In genomic region chr1:53410100-53410541, GRCh38 we compare ENCODE assay signal across 12 cellular contexts. TPM values are rescaled to one million over a fixed set of nuclear protein-coding genes. Genes with fewer than 3 reads are reported as not detected.
DNase-seq lines count a peak whose midpoint lies in the region; FAIRE-seq and TF ChIP-seq lines count a peak whose summit lies in the region.
"Had no signal": no experiment of that assay in that cellular context is flagged by ENCODE, and none has a peak within 500 bp of the region (broad histone marks: within the 10 kb centered on the region; RNA-seq: fewer than 3 reads in every experiment).

No MANE protein-coding gene starts in this region.

- intact Hi-C loops in dorsolateral prefrontal cortex (cut with DNase I): no loop called here

- DNase-seq in stimulated activated CD4-positive, alpha-beta T cell treated with anti-CD3 and anti-CD28 coated beads, Interleukin-15, amount 100 ng/mL, for 24 hours: peak; percentile 16
- DNase-seq in stimulated activated CD4-positive, alpha-beta T cell treated with anti-CD3 and anti-CD28 coated beads, Interleukin-12 subunit alpha, Interleukin-12 subunit beta, amount 100 ng/mL, for 4 hours: no peak
- DNase-seq in RCC 7860 (ENCODE audit: low spot score) (peak; percentile 14), ureter (ENCODE audit: low spot score) (peak; percentile 37), GM19240 (ENCODE audit: insufficient read length, low spot score) (no peak), dorsolateral prefrontal cortex (no peak), NAMALWA (ENCODE audit: low spot score) (no peak)
- peak; percentile 34 for DNase-seq in effector CD4-positive, alpha-beta T cell
- DNase-seq: KG1, left cardiac atrium had no signal

- H3K4me3 ChIP-seq in dorsolateral prefrontal cortex: no peak overlapping the region

- peaks cover 0 to 6% (median 0%) of the 10 kb centered on the region in 45 donors for H3K27me3 ChIP-seq in dorsolateral prefrontal cortex

- H3K27ac ChIP-seq in dorsolateral prefrontal cortex: no peak overlapping the region

- no peak for TF ChIP-seq CTCF in dorsolateral prefrontal cortex (IDR thresholded peaks at IDR 0.05 in 54 of 56, conservative IDR thresholded peaks at IDR 0.05 in 2 of 56; ENCODE audit: low read depth in 1 of 56, partially characterized antibody in 56 of 56)

- FAIRE-seq in RCC 7860 (lab: Jason Lieb, UNC): no peak

RNA-seq across cellular contexts. Expression of gene DMRTB1, which starts 49.1 kb away (rescaled TPM):
- not detected for total RNA-seq in ureter
- under 1 TPM in 1 of 120 experiments, not detected in 119; 0.85 TPM for total RNA-seq in dorsolateral prefrontal cortex
- total RNA-seq: cerebellum; left cardiac atrium; T-helper 2 cell treated with Interferon-gamma antibody and Interleukin-4, amounts not matched to agents 100 ng/mL and 5 ng/mL, for 36 hours had no signal

Comparison
In these comparisons a context has a peak if more than half of its experiments do, and no peak if none do; other contexts are left out.
1. DNase-seq: peak in stimulated activated CD4-positive, alpha-beta T cell treated with anti-CD3 and anti-CD28 coated beads, Interleukin-15, amount 100 ng/mL, for 24 hours (single experiment), RCC 7860 (single experiment), effector CD4-positive, alpha-beta T cell (single experiment) and ureter (single experiment); none in stimulated activated CD4-positive, alpha-beta T cell treated with anti-CD3 and anti-CD28 coated beads, Interleukin-12 subunit alpha, Interleukin-12 subunit beta, amount 100 ng/mL, for 4 hours (single experiment), GM19240 (single experiment), dorsolateral prefrontal cortex (0 of 10) and NAMALWA (single experiment).